ENCODE assay signal across 16 cellular contexts in the genomic region with DNA sequence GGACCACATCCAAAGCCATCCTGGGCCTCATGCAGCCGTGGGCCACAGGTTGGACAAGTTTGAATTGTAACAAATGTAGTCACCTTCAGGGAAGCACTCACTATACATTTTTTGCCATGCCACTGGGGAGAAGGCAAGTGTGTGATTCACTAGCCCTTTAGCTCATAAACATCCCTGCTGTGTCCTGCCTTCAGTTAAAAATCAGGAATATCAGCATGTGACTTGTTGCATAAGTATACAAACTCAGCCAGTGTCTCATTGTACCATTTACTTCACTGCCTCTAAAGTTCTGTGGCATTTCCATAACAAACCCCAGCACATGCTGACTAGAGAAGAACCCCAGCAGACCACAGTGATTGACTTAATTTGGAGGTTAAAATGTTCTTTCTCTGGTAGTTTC.
DNase-seq lines count a peak whose midpoint lies in the region; ATAC-seq, FAIRE-seq and TF ChIP-seq lines count a peak whose summit lies in the region.
"Had no signal": no experiment of that assay in that cellular context is flagged by ENCODE, and none has a peak within 500 bp of the region (broad histone marks: within the 10 kb centered on the region; RNA-seq: fewer than 3 reads in every experiment).

No MANE protein-coding gene starts in this region.

- H3K79me2 ChIP-seq in H1 (ENCODE audit: control insufficient read depth in 1 of 2, insufficient read depth in 2 of 2, low read length in 2 of 2) (no peaks in the 10 kb centered on the region), trophoblast cell (ENCODE audit: control insufficient read depth, insufficient read depth, low read length, poor library complexity) (no peaks in the 10 kb centered on the region)

- POLR2A ChIA-PET in A673 (lab: Charles Lee; ENCODE audit: low non-redundant PET) (interaction anchor here (0.7 kb wide), 1 partner anchor 988 kb away, joined by 3 read pairs; no protein-coding TSS in a partner anchor), H1 (lab: Charles Lee; ENCODE audit: partially characterized antibody) (interaction anchor here (0.8 to 1.0 kb wide), 2 partner anchors 24 to 122 kb away, joined by 3 read pairs; no protein-coding TSS in a partner anchor)

- no peak for TF ChIP-seq POLR2A in H1 (IDR thresholded peaks at IDR 0.05; ENCODE audit: control extremely low read depth in 1 of 2, low read depth in 2 of 2, low read length in 2 of 2)

- no peak for TF ChIP-seq CTCF in A673 (conservative IDR thresholded peaks at IDR 0.05; ENCODE audit: low read depth, low read length)
- no peak for TF ChIP-seq CTCF in H1 (IDR thresholded peaks at IDR 0.05; ENCODE audit: control extremely low read depth in 1 of 3, insufficient read depth in 1 of 3, low read depth in 1 of 3, low read length in 3 of 3)

- H3K36me3 ChIP-seq in A673 (ENCODE audit: insufficient read depth, low read length, poor library complexity, severe bottlenecking): no peaks in the 10 kb centered on the region
- no peaks in the 10 kb centered on the region for H3K36me3 ChIP-seq in H1 (ENCODE audit: control insufficient read depth in 2 of 4, insufficient read depth in 4 of 4, low read length in 3 of 4)
- H3K36me3 ChIP-seq in trophoblast cell (ENCODE audit: control insufficient read depth in 1 of 2, insufficient read depth in 2 of 2, low read length in 2 of 2): no peaks in the 10 kb centered on the region
- H3K36me3 ChIP-seq: HAP-1 had no signal

- no TSS peak for BruUV-seq in A673 (replicated peaks; lab: Mats Ljungman, UMichigan)

- no peaks in the 10 kb centered on the region for H4K20me1 ChIP-seq in H1 (replicated peaks in 1 of 2; ENCODE audit: control insufficient read depth in 1 of 2, insufficient read depth in 2 of 2, low read length in 2 of 2)

- CTCF ChIA-PET in A673 (lab: Charles Lee) (no interaction called here), H1 (lab: Charles Lee; ENCODE audit: partially characterized antibody) (interaction anchor here (0.6 to 1.0 kb wide), 2 partner anchors 22 to 114 kb away, joined by 3 read pairs; no protein-coding TSS in a partner anchor)

- H4K91ac ChIP-seq in H1 (replicated peaks; ENCODE audit: insufficient read length, low read length) (no peak overlapping the region), trophoblast cell (ENCODE audit: low read depth, low read length) (no peak overlapping the region)

- H3K27me3 Mint-ChIP-seq in effector memory CD8-positive, alpha-beta T cell: no peaks in the 10 kb centered on the region
- no peaks in the 10 kb centered on the region for H3K27me3 Mint-ChIP-seq in activated T-helper 17 cell treated with anti-CD3 and anti-CD28 coated beads, Interleukin-2, amount 50 U/mL, for 72 hours

- no peak overlapping the region for H3K23ac ChIP-seq in H1 (ENCODE audit: insufficient read length)
- H3K23ac ChIP-seq in trophoblast cell (ENCODE audit: low read length): no peak overlapping the region

- H4K8ac ChIP-seq in H1 (ENCODE audit: extremely low read depth, insufficient read depth, low read length) (no peak overlapping the region), trophoblast cell (ENCODE audit: low read depth, low read length) (no peak overlapping the region)

- H3K9ac ChIP-seq in H1 (replicated peaks in 1 of 4; ENCODE audit: extremely low read depth in 1 of 4, low read depth in 3 of 4, low read length in 3 of 4): no peak overlapping the region
- no peak overlapping the region for H3K9ac ChIP-seq in trophoblast cell (ENCODE audit: low read length)

- H3K4me3 ChIP-seq in A673 (ENCODE audit: low read depth, low read length, poor library complexity, severe bottlenecking): no peak overlapping the region
- H3K4me3 ChIP-seq in H1 (ENCODE audit: extremely low read depth in 1 of 4, insufficient read depth in 2 of 4, low read depth in 3 of 4, low read length in 4 of 4): no peak overlapping the region; a peak in 1 of 8 replicates
- no peak overlapping the region for H3K4me3 ChIP-seq in trophoblast cell (ENCODE audit: low read depth, low read length)
- H3K4me3 ChIP-seq: HAP-1 had no signal

- H3K4me1 ChIP-seq in A673 (ENCODE audit: insufficient read depth, low read length, poor library complexity, severe bottlenecking) (no peaks in the 10 kb centered on the region), H1 (replicated peaks in 1 of 4; ENCODE audit: control insufficient read depth in 3 of 4, insufficient read depth in 4 of 4, low read length in 3 of 4) (peaks cover 0 to 17% (median 11%) of the 10 kb centered on the region in 4 experiments; a peak in 3 of 7 replicates), trophoblast cell (ENCODE audit: control insufficient read depth in 1 of 2, insufficient read depth in 2 of 2, low read length in 2 of 2) (peaks cover 0 to 2% of the 10 kb centered on the region in 2 experiments)
- H3K4me1 ChIP-seq: HAP-1 had no signal

- H3K9me3 ChIP-seq in A673 (ENCODE audit: low read depth, low read length, poor library complexity, severe bottlenecking) (no peaks in the 10 kb centered on the region), H1 (ENCODE audit: insufficient read depth in 2 of 2, low read depth in 1 of 2, low read length in 1 of 2) (no peaks in the 10 kb centered on the region), trophoblast cell (ENCODE audit: insufficient read depth, low read depth, low read length) (no peaks in the 10 kb centered on the region)
- H3K9me3 ChIP-seq: HAP-1 had no signal

- no peak overlapping the region for H2AFZ ChIP-seq in H1 (ENCODE audit: low read length)
- H2AFZ ChIP-seq in trophoblast cell (ENCODE audit: insufficient read depth, low read length, poor library complexity): no peak overlapping the region

- no peak overlapping the region for H3K4me3 Mint-ChIP-seq in effector memory CD8-positive, alpha-beta T cell
- H3K4me3 Mint-ChIP-seq in activated T-helper 17 cell treated with anti-CD3 and anti-CD28 coated beads, Interleukin-2, amount 50 U/mL, for 72 hours: no peak overlapping the region
- H3K4me3 Mint-ChIP-seq: activated T-cell treated with anti-CD3 and anti-CD28 coated beads, Interleukin-2, amount 50 U/mL, for 72 hours had no signal

- no peak overlapping the region for H3K14ac ChIP-seq in H1 (ENCODE audit: insufficient read length)
- H3K14ac ChIP-seq in trophoblast cell (ENCODE audit: low read length): no peak overlapping the region

- H2BK12ac ChIP-seq in H1 (ENCODE audit: low read depth, low read length): no peak overlapping the region
- H2BK12ac ChIP-seq in trophoblast cell (ENCODE audit: low read length): no peak overlapping the region

- H4K5ac ChIP-seq in H1 (ENCODE audit: insufficient read length, low read depth, low read length): no peak overlapping the region

- FAIRE-seq in H1 (lab: Jason Lieb, UNC): peak; percentile 84

- intact Hi-C loops in A673 (cut with micrococcal nuclease; ENCODE audit: unreplicated experiment): no loop called here

- H3K4ac ChIP-seq in H1 (replicated peaks; ENCODE audit: insufficient read length, low read depth, low read length) (no peak overlapping the region), trophoblast cell (ENCODE audit: low read depth, low read length) (no peak overlapping the region)

- H2BK120ac ChIP-seq in H1 (replicated peaks; ENCODE audit: low read depth, low read length) (no peak overlapping the region), trophoblast cell (ENCODE audit: insufficient read depth, low read length, poor library complexity) (no peak overlapping the region)

- no peak overlapping the region for H2BK20ac ChIP-seq in H1 (ENCODE audit: low read length)

- H3K27ac ChIP-seq in A673 (ENCODE audit: low read depth, low read length, poor library complexity, severe bottlenecking) (no peak overlapping the region), H1 (ENCODE audit: low read depth, low read length) (no peak overlapping the region), trophoblast cell (ENCODE audit: low read depth, low read length) (no peak overlapping the region)
- H3K27ac ChIP-seq: VCaP had no signal

- H3K27me3 ChIP-seq in A673 (replicated peaks; ENCODE audit: insufficient read depth, low read depth, low read length, poor library complexity): no peaks in the 10 kb centered on the region
- H3K27me3 ChIP-seq in H1 (replicated peaks in 1 of 4; ENCODE audit: control insufficient read depth in 3 of 4, extremely low read depth in 1 of 4, insufficient read depth in 3 of 4, low read length in 3 of 4): no peaks in the 10 kb centered on the region
- H3K27me3 ChIP-seq in trophoblast cell (ENCODE audit: insufficient read depth, low read length): no peaks in the 10 kb centered on the region

- H4K12ac ChIP-seq in trophoblast cell (ENCODE audit: low read depth, low read length): no peak overlapping the region

- TF ChIP-seq EP300 in Ishikawa (IDR thresholded peaks at IDR 0.05; ENCODE audit: borderline replicate concordance) (peak; percentile 14; the same call in 1 of the 2 replicates), H1 (IDR thresholded peaks at IDR 0.05; ENCODE audit: borderline replicate concordance in 1 of 2, low read depth in 2 of 2, low read length in 2 of 2) (no peak)

- H3K56ac ChIP-seq in H1 (replicated peaks; ENCODE audit: insufficient read length, low read depth, low read length): no peak overlapping the region

- H3K27ac Mint-ChIP-seq in effector memory CD8-positive, alpha-beta T cell: no peak overlapping the region
- H3K27ac Mint-ChIP-seq in activated T-helper 17 cell treated with anti-CD3 and anti-CD28 coated beads, Interleukin-2, amount 50 U/mL, for 72 hours: no peak overlapping the region
- H3K27ac Mint-ChIP-seq: activated T-cell treated with anti-CD3 and anti-CD28 coated beads, Interleukin-2, amount 50 U/mL, for 72 hours had no signal

- no peaks in the 10 kb centered on the region for H3K23me2 ChIP-seq in H1 (ENCODE audit: low read depth, low read length)

- no peak overlapping the region for H3K18ac ChIP-seq in H1 (ENCODE audit: extremely low read depth, low read length)
- H3K18ac ChIP-seq in trophoblast cell (ENCODE audit: low read length): no peak overlapping the region

- no peaks in the 10 kb centered on the region for H3K36me3 Mint-ChIP-seq in effector memory CD8-positive, alpha-beta T cell (ENCODE audit: insufficient read depth)
- no peaks in the 10 kb centered on the region for H3K36me3 Mint-ChIP-seq in activated T-helper 17 cell treated with anti-CD3 and anti-CD28 coated beads, Interleukin-2, amount 50 U/mL, for 72 hours (ENCODE audit: low read depth)

- no peaks in the 10 kb centered on the region for H3K9me3 Mint-ChIP-seq in effector memory CD8-positive, alpha-beta T cell
- H3K9me3 Mint-ChIP-seq in activated T-helper 17 cell treated with anti-CD3 and anti-CD28 coated beads, Interleukin-2, amount 50 U/mL, for 72 hours: peaks cover 5% of the 10 kb centered on the region
- H3K9me3 Mint-ChIP-seq: activated T-cell treated with anti-CD3 and anti-CD28 coated beads, Interleukin-2, amount 50 U/mL, for 72 hours had no signal

- 0% methylated on average over 1 of the region's 1 CpG; no CpG with 5 or more reads in 1 of the 2 experiments for WGBS in H1 (ENCODE audit: extremely low coverage in 1 of 2, insufficient coverage in 1 of 2, insufficient read length in 1 of 2, insufficient replicate concordance in 2 of 2, low coverage in 1 of 2, low lambda C conversion rate in 2 of 2, missing lambda C conversion rate in 1 of 2), 2 experiments
- WGBS in trophoblast cell (ENCODE audit: extremely low coverage, insufficient coverage, insufficient read length): no CpG with 5 or more reads among the region's 1 CpG

- DNase-seq in A673 (ENCODE audit: low spot score) (peak; percentile 30), H1 (ENCODE audit: low read depth in 1 of 2, low spot score in 2 of 2) (peak in 1 of 2 experiments; percentile 17), kidney tubule cell (ENCODE audit: low spot score) (peak; percentile 49), trophoblast cell (no peak)
- DNase-seq in effector memory CD8-positive, alpha-beta T cell: no peak
- DNase-seq in activated CD8-positive, alpha-beta memory T cell treated with anti-CD3 and anti-CD28 coated beads, Interleukin-2, amount 50 U/mL, for 48 hours: no peak
- DNase-seq: activated T-cell treated with anti-CD3 and anti-CD28 coated beads, Interleukin-2, amount 50 U/mL, for 72 hours; AML-193; cerebellar nuclear complex; MV-4-11; NCI-H510A; stimulated activated CD4-positive, alpha-beta T cell treated with anti-CD3 and anti-CD28 coated beads, Interleukin-12 subunit alpha, Interleukin-12 subunit beta, amount 100 ng/mL, for 4 hours had no signal

- H2AK5ac ChIP-seq in H1 (ENCODE audit: low read depth, low read length) (no peak overlapping the region), trophoblast cell (ENCODE audit: low read length) (no peak overlapping the region)

- H2BK5ac ChIP-seq in H1 (ENCODE audit: low read depth, low read length) (no peak overlapping the region), trophoblast cell (ENCODE audit: low read depth, low read length, poor library complexity) (no peak overlapping the region)

- H3K4me2 ChIP-seq in H1 (ENCODE audit: insufficient read depth in 1 of 2, low read depth in 2 of 2, low read length in 2 of 2): peak overlapping the region in 1 of 2 experiments; percentile 14; a peak in 2 of 4 replicates
- H3K4me2 ChIP-seq in trophoblast cell (ENCODE audit: low read length): no peak overlapping the region

- no peak for ATAC-seq in effector memory CD8-positive, alpha-beta T cell (replicated peaks)
- ATAC-seq in activated T-helper 17 cell treated with anti-CD3 and anti-CD28 coated beads, Interleukin-2, amount 50 U/mL, for 72 hours (replicated peaks): no peak
- ATAC-seq: activated T-cell treated with anti-CD3 and anti-CD28 coated beads, Interleukin-2, amount 50 U/mL, for 72 hours had no signal

- TF ChIP-seq RAD21 in Ishikawa (IDR thresholded peaks at IDR 0.05; ENCODE audit: low read depth) (peak; percentile 3; the same call in 1 of the 2 replicates), H1 (IDR thresholded peaks at IDR 0.05 in 1 of 2, conservative IDR thresholded peaks at IDR 0.05 in 1 of 2; ENCODE audit: low read depth in 2 of 2, low read length in 2 of 2) (no peak)

- H3K4me1 Mint-ChIP-seq in effector memory CD8-positive, alpha-beta T cell (ENCODE audit: low read depth in 2 of 2): peaks cover 1 to 6% of the 10 kb centered on the region in 2 donors
- peaks cover 9% of the 10 kb centered on the region for H3K4me1 Mint-ChIP-seq in activated T-helper 17 cell treated with anti-CD3 and anti-CD28 coated beads, Interleukin-2, amount 50 U/mL, for 72 hours

- H3K79me1 ChIP-seq in H1 (ENCODE audit: low read depth, low read length): no peaks in the 10 kb centered on the region
- H3K79me1 ChIP-seq in trophoblast cell (ENCODE audit: low read length): peaks cover 3% of the 10 kb centered on the region

- H2BK15ac ChIP-seq in H1 (ENCODE audit: low read length): no peak overlapping the region

Comparison
In these comparisons a context has a peak if more than half of its experiments do, and no peak if none do; other contexts are left out.
1. DNase-seq: peak in A673 (single experiment) and kidney tubule cell (single experiment); none in effector memory CD8-positive, alpha-beta T cell (0 of 3), trophoblast cell (0 of 2) and activated CD8-positive, alpha-beta memory T cell treated with anti-CD3 and anti-CD28 coated beads, Interleukin-2, amount 50 U/mL, for 48 hours (single experiment).